In the genomic region with DNA sequence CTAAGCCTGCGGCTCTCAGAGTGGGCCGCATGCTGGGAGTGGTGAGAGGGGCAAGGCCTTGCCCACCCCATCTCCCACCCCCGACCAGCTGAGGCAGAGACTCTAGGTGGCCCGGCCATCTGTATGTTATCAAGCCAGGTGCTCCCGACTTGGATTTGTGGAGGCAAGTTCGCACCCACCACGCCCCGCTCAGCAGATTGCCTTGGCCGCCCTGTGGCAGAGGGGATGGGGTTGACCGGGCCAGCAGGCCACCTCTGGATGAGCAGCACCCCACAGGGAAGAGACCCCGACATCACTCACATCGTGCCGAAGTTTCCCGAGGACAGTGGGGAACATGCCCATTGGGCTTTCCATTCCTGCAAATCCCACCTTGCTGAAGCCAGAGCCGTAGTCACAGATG, we compare ENCODE assay signal across 38 cellular contexts.
"Had no signal": no experiment of that assay in that cellular context is flagged by ENCODE, and none has a peak within 500 bp of the region (broad histone marks: within the 10 kb centered on the region; RNA-seq: fewer than 3 reads in every experiment).

No MANE protein-coding gene starts in this region.

- H3K36me3 Mint-ChIP-seq: activated CD4-positive, alpha-beta memory T cell treated with anti-CD3 and anti-CD28 coated beads for 36 hours; activated naive CD4-positive, alpha-beta T cell treated with anti-CD3 and anti-CD28 coated beads, Interleukin-2, amount 10 ng/mL, durations not matched to agents 7 days and 5 days; activated naive CD4-positive, alpha-beta T cell treated with anti-CD3 and anti-CD28 coated beads, Interleukin-2, amount 50 U/mL, for 24 hours; activated naive CD8-positive, alpha-beta T cell; activated naive CD8-positive, alpha-beta T cell treated with anti-CD3 and anti-CD28 coated beads, Interleukin-2, amount 10 ng/mL, durations not matched to agents 7 days and 5 days; brain had no signal

- H3K9me3 ChIP-seq: ascending aorta had no signal

- H3K27me3 ChIP-seq: ascending aorta, cardiac muscle cell had no signal

- H3K27ac Mint-ChIP-seq: activated CD4-positive, alpha-beta memory T cell treated with anti-CD3 and anti-CD28 coated beads for 36 hours; activated CD4-positive, alpha-beta T cell treated with anti-CD3 and anti-CD28 coated beads, Interleukin-2, amount 10 ng/mL, durations not matched to agents 24 days and 14 days; activated CD8-positive, alpha-beta T cell treated with anti-CD3 and anti-CD28 coated beads for 36 hours; activated naive CD4-positive, alpha-beta T cell treated with anti-CD3 and anti-CD28 coated beads, Interleukin-2, amount 10 ng/mL, durations not matched to agents 7 days and 5 days; activated naive CD4-positive, alpha-beta T cell treated with anti-CD3 and anti-CD28 coated beads, Interleukin-2, amount 50 U/mL, for 24 hours; activated naive CD8-positive, alpha-beta T cell; activated naive CD8-positive, alpha-beta T cell treated with anti-CD3 and anti-CD28 coated beads, Interleukin-2, amount 10 ng/mL, durations not matched to agents 7 days and 5 days; activated naive CD8-positive, alpha-beta T cell treated with anti-CD3 and anti-CD28 coated beads, Interleukin-2, amount 50 U/mL, for 24 hours; activated T-cell treated with anti-CD3 and anti-CD28 coated beads, Interleukin-2, amount 50 U/mL, for 72 hours; activated T-helper 1 cell treated with anti-CD3 and anti-CD28 coated beads, Interleukin-12 subunit alpha, Interleukin-12 subunit beta, Interleukin-2, Interleukin-4 antibody, amounts not matched to agents 30 ng/mL and 10 ng/mL and 1 ng/mL, durations not matched to agents 14 hours and 24 hours and 36 hours; activated T-helper 2 cell treated with anti-CD3 and anti-CD28 coated beads, Interferon-gamma antibody, Interleukin-2, Interleukin-4, amounts not matched to agents 10 μg/mL and 5 μg/mL and 100 μg/mL, durations not matched to agents 14 hours and 24 hours and 36 hours; brain; T-helper 1 cell treated with Interleukin-12 subunit alpha and Interleukin-12 subunit beta and Interleukin-4 antibody, amounts not matched to agents 30 μg/mL and 1 μg/mL, for 36 hours; T-helper 2 cell treated with Interferon-gamma antibody and Interleukin-4, amounts not matched to agents 5 μg/mL and 100 μg/mL, for 36 hours; WTC11 had no signal

- H3K27ac ChIP-seq: ascending aorta, cardiac muscle cell, WERI-Rb-1 had no signal

- H3K4me1 Mint-ChIP-seq: activated CD4-positive, alpha-beta T cell treated with anti-CD3 and anti-CD28 coated beads, Interleukin-2, amount 10 ng/mL, durations not matched to agents 24 days and 14 days; activated naive CD4-positive, alpha-beta T cell treated with anti-CD3 and anti-CD28 coated beads, Interleukin-2, amount 10 ng/mL, durations not matched to agents 7 days and 5 days; activated naive CD4-positive, alpha-beta T cell treated with anti-CD3 and anti-CD28 coated beads, Interleukin-2, amount 50 U/mL, for 24 hours; activated naive CD8-positive, alpha-beta T cell treated with anti-CD3 and anti-CD28 coated beads, Interleukin-2, amount 10 ng/mL, durations not matched to agents 7 days and 5 days; activated naive CD8-positive, alpha-beta T cell treated with anti-CD3 and anti-CD28 coated beads, Interleukin-2, amount 50 U/mL, for 24 hours; brain; central memory CD8-positive, alpha-beta T cell; WTC11 had no signal

- H3K9me3 Mint-ChIP-seq: activated naive CD4-positive, alpha-beta T cell treated with anti-CD3 and anti-CD28 coated beads, Interleukin-2, amount 50 U/mL, for 24 hours; T-helper 1 cell treated with Interleukin-12 subunit alpha and Interleukin-12 subunit beta and Interleukin-4 antibody, amounts not matched to agents 30 μg/mL and 1 μg/mL, for 36 hours had no signal

- H3K4me3 ChIP-seq: ascending aorta, cardiac muscle cell had no signal

- H3K36me3 ChIP-seq: ascending aorta, cardiac muscle cell, WERI-Rb-1 had no signal

- H3K4me3 Mint-ChIP-seq: activated CD4-positive, alpha-beta memory T cell treated with anti-CD3 and anti-CD28 coated beads for 36 hours; activated CD4-positive, alpha-beta T cell treated with anti-CD3 and anti-CD28 coated beads, Interleukin-2, amount 10 ng/mL, durations not matched to agents 24 days and 14 days; activated CD8-positive, alpha-beta T cell treated with anti-CD3 and anti-CD28 coated beads for 36 hours; activated naive CD4-positive, alpha-beta T cell treated with anti-CD3 and anti-CD28 coated beads, Interleukin-2, amount 10 ng/mL, durations not matched to agents 7 days and 5 days; activated naive CD4-positive, alpha-beta T cell treated with anti-CD3 and anti-CD28 coated beads, Interleukin-2, amount 50 U/mL, for 24 hours; activated naive CD8-positive, alpha-beta T cell; activated naive CD8-positive, alpha-beta T cell treated with anti-CD3 and anti-CD28 coated beads, Interleukin-2, amount 10 ng/mL, durations not matched to agents 7 days and 5 days; activated naive CD8-positive, alpha-beta T cell treated with anti-CD3 and anti-CD28 coated beads, Interleukin-2, amount 50 U/mL, for 24 hours; activated T-cell treated with anti-CD3 and anti-CD28 coated beads, Interleukin-2, amount 50 U/mL, for 4 hours; activated T-cell treated with anti-CD3 and anti-CD28 coated beads, Interleukin-2, amount 50 U/mL, for 72 hours; activated T-helper 1 cell treated with anti-CD3 and anti-CD28 coated beads, Interleukin-12 subunit alpha, Interleukin-12 subunit beta, Interleukin-2, Interleukin-4 antibody, amounts not matched to agents 30 ng/mL and 10 ng/mL and 1 ng/mL, durations not matched to agents 14 hours and 24 hours and 36 hours; brain; central memory CD8-positive, alpha-beta T cell; T-helper 1 cell treated with Interleukin-12 subunit alpha and Interleukin-12 subunit beta and Interleukin-4 antibody, amounts not matched to agents 30 μg/mL and 1 μg/mL, for 36 hours; T-helper 2 cell treated with Interferon-gamma antibody and Interleukin-4, amounts not matched to agents 5 μg/mL and 100 μg/mL, for 36 hours; WTC11 had no signal

- ATAC-seq: activated CD8-positive, alpha-beta T cell treated with anti-CD3 and anti-CD28 coated beads for 36 hours; activated naive CD8-positive, alpha-beta T cell treated with anti-CD3 and anti-CD28 coated beads, Interleukin-2, amount 50 U/mL, for 24 hours; activated T-cell treated with anti-CD3 and anti-CD28 coated beads, Interleukin-2, amount 50 U/mL, for 4 hours; activated T-cell treated with anti-CD3 and anti-CD28 coated beads, Interleukin-2, amount 50 U/mL, for 72 hours; WTC11 had no signal

- H3K27me3 Mint-ChIP-seq: activated CD4-positive, alpha-beta T cell treated with anti-CD3 and anti-CD28 coated beads, Interleukin-2, amount 10 ng/mL, durations not matched to agents 24 days and 14 days; activated naive CD4-positive, alpha-beta T cell treated with anti-CD3 and anti-CD28 coated beads, Interleukin-2, amount 50 U/mL, for 24 hours; activated naive CD8-positive, alpha-beta T cell; activated naive CD8-positive, alpha-beta T cell treated with anti-CD3 and anti-CD28 coated beads, Interleukin-2, amount 50 U/mL, for 24 hours; central memory CD8-positive, alpha-beta T cell had no signal

- DNase-seq: activated CD4-positive, alpha-beta memory T cell treated with anti-CD3 and anti-CD28 coated beads for 36 hours; activated CD4-positive, alpha-beta T cell treated with anti-CD3 and anti-CD28 coated beads for 4 hours; activated CD4-positive, alpha-beta T cell treated with anti-CD3 and anti-CD28 coated beads, Interleukin-2, amount 10 ng/mL, durations not matched to agents 24 days and 14 days; activated CD4-positive, alpha-beta T cell treated with anti-CD3 and anti-CD28 coated beads, Interleukin-2, amount 50 U/mL, for 1 hour; activated CD4-positive, alpha-beta T cell treated with anti-CD3 and anti-CD28 coated beads, Interleukin-2, amount 50 U/mL, for 4 hours; activated CD4-positive, CD25-positive, alpha-beta regulatory T cell treated with anti-CD3 and anti-CD28 coated beads, Interleukin-2, amount 50 U/mL, for 72 hours; activated CD8-positive, alpha-beta memory T cell treated with anti-CD3 and anti-CD28 coated beads, Interleukin-2, amount 50 U/mL, for 4 hours; activated CD8-positive, alpha-beta T cell treated with anti-CD3 and anti-CD28 coated beads for 36 hours; activated effector memory CD4-positive, alpha-beta T cell treated with Interleukin-2 at 50 U/mL for 16 hours; activated gamma-delta T cell; activated naive CD4-positive, alpha-beta T cell treated with anti-CD3 and anti-CD28 coated beads, Interleukin-2, amount 10 ng/mL, durations not matched to agents 7 days and 5 days; activated naive CD4-positive, alpha-beta T cell treated with Interleukin-2 at 50 U/mL for 16 hours; activated naive CD8-positive, alpha-beta T cell treated with anti-CD3 and anti-CD28 coated beads, Interleukin-2, amount 10 ng/mL, durations not matched to agents 7 days and 5 days; activated naive CD8-positive, alpha-beta T cell treated with anti-CD3 and anti-CD28 coated beads, Interleukin-2, amount 50 U/mL, for 24 hours; activated T-cell treated with anti-CD3 and anti-CD28 coated beads for 4 hours; activated T-cell treated with anti-CD3 and anti-CD28 coated beads, Interleukin-2, amount 50 U/mL, for 1 hour; activated T-cell treated with anti-CD3 and anti-CD28 coated beads, Interleukin-2, amount 50 U/mL, for 4 hours; activated T-cell treated with anti-CD3 and anti-CD28 coated beads, Interleukin-2, amount 50 U/mL, for 72 hours; amygdala; anterior cingulate cortex; caudate nucleus; cerebellar nuclear complex; SW 1271; T-helper 1 cell; T-helper 2 cell; T-helper 9 cell; WERI-Rb-1 had no signal

- H3K4me1 ChIP-seq: ascending aorta had no signal
